ENCODE assay signal across 26 cellular contexts in genomic region chr16:87846705-87847466, GRCh38. TPM values are rescaled to one million over a fixed set of nuclear protein-coding genes. Genes with fewer than 3 reads are reported as not detected.
A peak's percentile ranks its signal among the peaks of the same experiment; 100 is the strongest.
DNase-seq lines count a peak whose midpoint lies in the region; FAIRE-seq and TF ChIP-seq lines count a peak whose summit lies in the region.
"Had no signal": no experiment of that assay in that cellular context is flagged by ENCODE, and none has a peak within 500 bp of the region (broad histone marks: within the 10 kb centered on the region; RNA-seq: fewer than 3 reads in every experiment).

No MANE protein-coding gene starts in this region.

- 57 to 69% methylated on average over 13 to 25 of the region's 25 CpGs for WGBS in testis, 2 donors

- TF ChIP-seq POLR2A in GM19193 (IDR thresholded peaks at IDR 0.05; ENCODE audit: extremely low read depth, insufficient read depth, insufficient read length) (peak; percentile 6), testis (IDR thresholded peaks at IDR 0.05) (no peak)

- H3K36me3 ChIP-seq in muscle layer of colon (ENCODE audit: insufficient read depth, low read length) (peaks cover 16% of the 10 kb centered on the region), testis (ENCODE audit: low read depth, missing control alignments) (no peaks in the 10 kb centered on the region), kidney (ENCODE audit: control insufficient read depth in 1 of 2, insufficient read depth in 2 of 2, low read length in 2 of 2) (no peaks in the 10 kb centered on the region)
- H3K36me3 ChIP-seq: ovary, thoracic aorta had no signal

- H3K4me1 ChIP-seq in muscle layer of colon (ENCODE audit: insufficient read depth, low read length): peaks cover 23% of the 10 kb centered on the region
- peaks cover 91% of the 10 kb centered on the region for H3K4me1 ChIP-seq in testis
- peaks cover under 1 to 3% of the 10 kb centered on the region in 2 donors for H3K4me1 ChIP-seq in kidney (ENCODE audit: control insufficient read depth in 1 of 2, insufficient read depth in 1 of 2, low read depth in 1 of 2, low read length in 2 of 2)

- DNase-seq in testis: no peak
- DNase-seq in NOMO-1 (lab: John Stamatoyannopoulos, UW; ENCODE audit: unreplicated experiment in 2 of 2): no peak
- DNase-seq in kidney: no peak
- DNase-seq in dorsolateral prefrontal cortex: no peak
- DNase-seq: activated B cell treated with CpG ODN at 0.5 μM for 24 hours; activated CD4-positive, alpha-beta T cell treated with anti-CD3 and anti-CD28 coated beads, Interleukin-2, amount 10 ng/mL, durations not matched to agents 7 days and 5 days; activated effector memory CD4-positive, alpha-beta T cell treated with anti-CD3 and anti-CD28 coated beads, Interleukin-2, amount 50 U/mL, for 16 hours; H9; KG1; left cardiac atrium; NCI-H1092 treated with DMSO at 0.1 percent for 48 hours; NCI-H1694 treated with DMSO at 0.1 percent for 48 hours; NCI-H446 treated with DMSO at 0.1 percent for 48 hours; retina; stimulated activated naive CD4-positive, alpha-beta T cell treated with Interleukin-2 at 50 U/mL for 16 hours had no signal

- H3K27me3 ChIP-seq in muscle layer of colon (ENCODE audit: control insufficient read depth in 1 of 2, insufficient read depth in 2 of 2, low read length in 2 of 2) (no peaks in the 10 kb centered on the region), testis (no peaks in the 10 kb centered on the region), dorsolateral prefrontal cortex (peaks cover 0 to 3% (median 0%) of the 10 kb centered on the region in 45 donors)
- H3K27me3 ChIP-seq: gastroesophageal sphincter, hepatocyte, ovary had no signal

- no peak for TF ChIP-seq CTCF in testis (IDR thresholded peaks at IDR 0.05)
- TF ChIP-seq CTCF in kidney (IDR thresholded peaks at IDR 0.05; ENCODE audit: borderline replicate concordance, extremely low read depth, insufficient read depth): no peak
- no peak for TF ChIP-seq CTCF in dorsolateral prefrontal cortex (IDR thresholded peaks at IDR 0.05 in 54 of 56, conservative IDR thresholded peaks at IDR 0.05 in 2 of 56; ENCODE audit: low read depth in 1 of 56, partially characterized antibody in 56 of 56)

- H3K27ac ChIP-seq in cingulate gyrus (ENCODE audit: low read depth, low read length): peak overlapping the region; percentile 32
- no peak overlapping the region for H3K27ac ChIP-seq in muscle layer of colon (ENCODE audit: low read depth, low read length)
- peak overlapping the region; percentile 64 to 84 for H3K27ac ChIP-seq in testis
- H3K27ac ChIP-seq in kidney (ENCODE audit: low read depth in 2 of 2, low read length in 2 of 2): no peak overlapping the region
- H3K27ac ChIP-seq in dorsolateral prefrontal cortex: peak overlapping the region in 28 of 59 donors; percentile 22 to 84 (median 63)
- H3K27ac ChIP-seq: gastroesophageal sphincter, ovary, SK-N-MC, thoracic aorta had no signal

- intact Hi-C loops in testis (cut with DNase I; ENCODE audit: low total_unique reads): no loop called here
- intact Hi-C loops in kidney (cut with DNase I): no loop called here
- intact Hi-C loops in dorsolateral prefrontal cortex (cut with DNase I): no loop called here

- H3K4me3 ChIP-seq in muscle layer of colon (ENCODE audit: low read depth in 1 of 2, low read length in 2 of 2) (no peak overlapping the region), testis (no peak overlapping the region), kidney (ENCODE audit: low read length in 2 of 2) (no peak overlapping the region), dorsolateral prefrontal cortex (peak overlapping the region in 13 of 59 donors; percentile 4 to 54 (median 10))
- H3K4me3 ChIP-seq: gastroesophageal sphincter, hepatocyte, ovary, SK-N-MC, smooth muscle cell, thoracic aorta had no signal

- H3K9ac ChIP-seq in muscle layer of colon (ENCODE audit: low read length) (peak overlapping the region; percentile 5), kidney (ENCODE audit: low read length in 2 of 2) (no peak overlapping the region)

- H3K9me3 ChIP-seq in muscle layer of colon (ENCODE audit: low read length) (no peaks in the 10 kb centered on the region), testis (no peaks in the 10 kb centered on the region), kidney (ENCODE audit: control insufficient read depth in 1 of 2, low read length in 2 of 2) (no peaks in the 10 kb centered on the region)
- H3K9me3 ChIP-seq: gastroesophageal sphincter, ovary, thoracic aorta had no signal

- FAIRE-seq in kidney (lab: Jason Lieb, UNC): no peak
- FAIRE-seq: endometrium, GM19239 had no signal

RNA-seq across cellular contexts. Expression of gene SLC7A5, which starts 22.4 kb away (rescaled TPM):
- total RNA-seq in testis (100 to 1,000 TPM; 263 to 290 TPM), kidney (18.7 TPM), dorsolateral prefrontal cortex (100 to 1,000 TPM in 16 of 120 experiments, 10 to 100 TPM in 104; 37.8 to 157 (median 74.3) TPM)
- polyA plus RNA-seq in testis (ENCODE audit: insufficient read depth, low read depth, low replicate concordance) (179 TPM), kidney (ENCODE audit: insufficient read depth, low read depth, low replicate concordance) (17.0 TPM)

Comparison
In these comparisons a context has a peak if more than half of its experiments do, and no peak if none do; other contexts are left out.
1. H3K27ac ChIP-seq: peak in cingulate gyrus (single experiment) and testis (2 of 2); none in muscle layer of colon (single experiment) and kidney (0 of 2).